ENCODE assay signal across 31 cellular contexts in genomic region chr22:49457946-49458707, GRCh38.
"Had no signal": no experiment of that assay in that cellular context is flagged by ENCODE, and none has a peak within 500 bp of the region (broad histone marks: within the 10 kb centered on the region; RNA-seq: fewer than 3 reads in every experiment).

No MANE protein-coding gene starts in this region.

- H3K27me3 Mint-ChIP-seq: activated CD4-positive, alpha-beta T cell treated with anti-CD3 and anti-CD28 coated beads, Interleukin-2, amount 10 ng/mL, durations not matched to agents 24 days and 14 days; activated T-cell treated with anti-CD3 and anti-CD28 coated beads, Interleukin-2, amount 50 U/mL, for 24 hours had no signal

- H3K9me3 ChIP-seq: left lung, lower lobe of right lung, mucosa of descending colon, neutrophil, ovary, prostate gland, sigmoid colon, upper lobe of left lung had no signal

- H3K4me1 ChIP-seq: left lung, lower lobe of right lung, prostate gland, sigmoid colon, upper lobe of left lung had no signal

- FAIRE-seq: colon, frontal cortex, islet of Langerhans, small intestine had no signal

- H3K4me1 Mint-ChIP-seq: activated CD4-positive, alpha-beta T cell treated with anti-CD3 and anti-CD28 coated beads, Interleukin-2, amount 10 ng/mL, durations not matched to agents 24 days and 14 days; stimulated activated effector memory CD8-positive, alpha-beta T cell treated with anti-CD3 and anti-CD28 coated beads, Interleukin-12 subunit alpha, Interleukin-12 subunit beta, amount 100 ng/mL, for 72 hours had no signal

- H3K36me3 ChIP-seq: left lung, lower lobe of right lung, neutrophil, ovary, prostate gland, sigmoid colon, upper lobe of left lung, WERI-Rb-1 had no signal

- H3K9me3 Mint-ChIP-seq: activated CD4-positive, alpha-beta memory T cell treated with anti-CD3 and anti-CD28 coated beads for 36 hours; activated CD4-positive, alpha-beta T cell treated with anti-CD3 and anti-CD28 coated beads, Interleukin-2, amount 10 ng/mL, durations not matched to agents 24 days and 14 days; activated naive CD8-positive, alpha-beta T cell treated with anti-CD3 and anti-CD28 coated beads, Interleukin-2, amount 50 U/mL, for 24 hours; activated T-cell treated with anti-CD3 and anti-CD28 coated beads, Interleukin-2, amount 50 U/mL, for 24 hours; natural killer cell treated with Interleukin-12 subunit alpha and Interleukin-12 subunit beta and Interleukin-15 and Interleukin-18, amount 100 ng/mL, for 72 hours; stimulated activated effector memory CD8-positive, alpha-beta T cell treated with anti-CD3 and anti-CD28 coated beads, Interleukin-12 subunit alpha, Interleukin-12 subunit beta, amount 100 ng/mL, for 72 hours; stimulated activated naive CD8-positive, alpha-beta T cell treated with anti-CD3 and anti-CD28 coated beads, Interleukin-15, Interleukin-2, amounts not matched to agents 100 ng/mL and 50 ng/mL, for 24 hours; T-helper 1 cell treated with Interleukin-12 subunit alpha and Interleukin-12 subunit beta and Interleukin-4 antibody, amounts not matched to agents 30 μg/mL and 1 μg/mL, for 36 hours had no signal

- H3K4me3 ChIP-seq: left lung, lower lobe of right lung, mucosa of descending colon, ovary, prostate gland, sigmoid colon, upper lobe of left lung had no signal

- H3K4me3 Mint-ChIP-seq: activated CD4-positive, alpha-beta memory T cell treated with anti-CD3 and anti-CD28 coated beads for 36 hours; activated CD4-positive, alpha-beta T cell treated with anti-CD3 and anti-CD28 coated beads, Interleukin-2, amount 10 ng/mL, durations not matched to agents 24 days and 14 days; activated naive CD8-positive, alpha-beta T cell treated with anti-CD3 and anti-CD28 coated beads, Interleukin-2, amount 50 U/mL, for 24 hours; activated T-cell treated with anti-CD3 and anti-CD28 coated beads, Interleukin-2, amount 50 U/mL, for 24 hours; natural killer cell treated with Interleukin-12 subunit alpha and Interleukin-12 subunit beta and Interleukin-15 and Interleukin-18, amount 100 ng/mL, for 72 hours; stimulated activated effector memory CD8-positive, alpha-beta T cell treated with anti-CD3 and anti-CD28 coated beads, Interleukin-12 subunit alpha, Interleukin-12 subunit beta, amount 100 ng/mL, for 72 hours; stimulated activated naive CD8-positive, alpha-beta T cell treated with anti-CD3 and anti-CD28 coated beads, Interleukin-15, Interleukin-2, amounts not matched to agents 100 ng/mL and 50 ng/mL, for 24 hours; T-helper 1 cell treated with Interleukin-12 subunit alpha and Interleukin-12 subunit beta and Interleukin-4 antibody, amounts not matched to agents 30 μg/mL and 1 μg/mL, for 36 hours had no signal

- H3K27ac ChIP-seq: left lung, lower lobe of right lung, neutrophil, ovary, prostate gland, sigmoid colon, upper lobe of left lung, WERI-Rb-1 had no signal

- DNase-seq: activated CD4-positive, alpha-beta memory T cell treated with anti-CD3 and anti-CD28 coated beads for 36 hours; activated CD4-positive, alpha-beta T cell treated with anti-CD3 and anti-CD28 coated beads, Interleukin-2, amount 10 ng/mL, durations not matched to agents 24 days and 14 days; activated CD4-positive, CD25-positive, alpha-beta regulatory T cell treated with anti-CD3 and anti-CD28 coated beads, Interleukin-2, amount 50 U/mL, for 72 hours; activated CD8-positive, alpha-beta memory T cell treated with anti-CD3 and anti-CD28 coated beads, Interleukin-2, amount 50 U/mL, for 4 hours; activated gamma-delta T cell; activated naive CD4-positive, alpha-beta T cell treated with anti-CD3 and anti-CD28 coated beads, Interleukin-2, amount 50 U/mL, for 16 hours; activated naive CD8-positive, alpha-beta T cell treated with anti-CD3 and anti-CD28 coated beads, Interleukin-2, amount 50 U/mL, for 24 hours; activated T-cell treated with anti-CD3 and anti-CD28 coated beads, Interleukin-2, amount 50 U/mL, for 24 hours; amygdala; dermis blood vessel endothelial cell; effector CD8-positive, alpha-beta T cell; left lung; lower lobe of right lung; mucosa of descending colon; ovary; retina; sigmoid colon; small intestine; stimulated activated CD4-positive, alpha-beta T cell treated with anti-CD3 and anti-CD28 coated beads, Interleukin-4, amount 100 ng/mL, for 24 hours; T1000; WERI-Rb-1 had no signal

- H3K27ac Mint-ChIP-seq: activated CD4-positive, alpha-beta memory T cell treated with anti-CD3 and anti-CD28 coated beads for 36 hours; activated CD4-positive, alpha-beta T cell treated with anti-CD3 and anti-CD28 coated beads, Interleukin-2, amount 10 ng/mL, durations not matched to agents 24 days and 14 days; activated naive CD8-positive, alpha-beta T cell treated with anti-CD3 and anti-CD28 coated beads, Interleukin-2, amount 50 U/mL, for 24 hours; activated T-cell treated with anti-CD3 and anti-CD28 coated beads, Interleukin-2, amount 50 U/mL, for 24 hours; natural killer cell treated with Interleukin-12 subunit alpha and Interleukin-12 subunit beta and Interleukin-15 and Interleukin-18, amount 100 ng/mL, for 72 hours; stimulated activated effector memory CD8-positive, alpha-beta T cell treated with anti-CD3 and anti-CD28 coated beads, Interleukin-12 subunit alpha, Interleukin-12 subunit beta, amount 100 ng/mL, for 72 hours; stimulated activated naive CD8-positive, alpha-beta T cell treated with anti-CD3 and anti-CD28 coated beads, Interleukin-15, Interleukin-2, amounts not matched to agents 100 ng/mL and 50 ng/mL, for 24 hours; T-helper 1 cell treated with Interleukin-12 subunit alpha and Interleukin-12 subunit beta and Interleukin-4 antibody, amounts not matched to agents 30 μg/mL and 1 μg/mL, for 36 hours had no signal

- H3K36me3 Mint-ChIP-seq: activated CD4-positive, alpha-beta memory T cell treated with anti-CD3 and anti-CD28 coated beads for 36 hours; natural killer cell treated with Interleukin-12 subunit alpha and Interleukin-12 subunit beta and Interleukin-15 and Interleukin-18, amount 100 ng/mL, for 72 hours; stimulated activated effector memory CD8-positive, alpha-beta T cell treated with anti-CD3 and anti-CD28 coated beads, Interleukin-12 subunit alpha, Interleukin-12 subunit beta, amount 100 ng/mL, for 72 hours had no signal

- ATAC-seq: activated naive CD8-positive, alpha-beta T cell treated with anti-CD3 and anti-CD28 coated beads, Interleukin-2, amount 50 U/mL, for 24 hours; left lung; lower lobe of right lung; mucosa of descending colon; stimulated activated effector memory CD8-positive, alpha-beta T cell treated with anti-CD3 and anti-CD28 coated beads, Interleukin-12 subunit alpha, Interleukin-12 subunit beta, amount 100 ng/mL, for 72 hours had no signal

- H3K27me3 ChIP-seq: neutrophil, ovary, upper lobe of left lung had no signal
